In genomic region chr10:75399461-75400162, GRCh38 we compare ENCODE assay signal across 8 cellular contexts. TPM values are rescaled to one million over a fixed set of nuclear protein-coding genes. Genes with fewer than 3 reads are reported as not detected.
A peak's percentile ranks its signal among the peaks of the same experiment; 100 is the strongest.
DNase-seq lines count a peak whose midpoint lies in the region; FAIRE-seq and TF ChIP-seq lines count a peak whose summit lies in the region.

No MANE protein-coding gene starts in this region.

- H3K27ac Mint-ChIP-seq in T-helper 1 cell treated with Interleukin-12 subunit alpha and Interleukin-12 subunit beta and Interleukin-4 antibody, amounts not matched to agents 30 μg/mL and 1 μg/mL, for 36 hours = no peak overlapping the region

- H3K27ac ChIP-seq in kidney (ENCODE audit: low read depth in 2 of 2, low read length in 2 of 2) (peak overlapping the region; percentile 93 to 97), small intestine (ENCODE audit: low read depth in 1 of 2, low read length in 1 of 2) (peak overlapping the region; percentile 68 to 94)

- no peak for TF ChIP-seq EP300 in Ishikawa (IDR thresholded peaks at IDR 0.05; ENCODE audit: borderline replicate concordance)

- peak overlapping the region; percentile 73 to 94 for H3K9ac ChIP-seq in kidney (ENCODE audit: low read length in 2 of 2)

- H3K4me3 ChIP-seq in kidney (ENCODE audit: low read length in 2 of 2) (peak overlapping the region; percentile 88 to 92), small intestine (ENCODE audit: low read depth in 1 of 2, low read length in 2 of 2) (peak overlapping the region; percentile 54 to 79)

- no peak for FAIRE-seq in kidney (lab: Jason Lieb, UNC)
- no peak for FAIRE-seq in small intestine (lab: Jason Lieb, UNC)

- TF ChIP-seq RAD21 in Ishikawa (IDR thresholded peaks at IDR 0.05; ENCODE audit: low read depth) = peak; percentile 64

- H3K36me3 Mint-ChIP-seq in T-helper 1 cell treated with Interleukin-12 subunit alpha and Interleukin-12 subunit beta and Interleukin-4 antibody, amounts not matched to agents 30 μg/mL and 1 μg/mL, for 36 hours (ENCODE audit: low read depth) = peaks cover 3% of the 10 kb centered on the region

- peak overlapping the region; percentile 62 for H3K4me3 Mint-ChIP-seq in T-helper 1 cell treated with Interleukin-12 subunit alpha and Interleukin-12 subunit beta and Interleukin-4 antibody, amounts not matched to agents 30 μg/mL and 1 μg/mL, for 36 hours

- no peaks in the 10 kb centered on the region for H3K27me3 ChIP-seq in small intestine (ENCODE audit: control insufficient read depth in 2 of 2, insufficient read depth in 2 of 2, low read length in 2 of 2)

- H3K4me1 ChIP-seq in kidney (ENCODE audit: control insufficient read depth in 1 of 2, insufficient read depth in 1 of 2, low read depth in 1 of 2, low read length in 2 of 2) (peaks cover 0 to 13% of the 10 kb centered on the region in 2 donors), small intestine (ENCODE audit: control insufficient read depth in 2 of 2, insufficient read depth in 1 of 2, low read depth in 1 of 2, low read length in 1 of 2) (no peaks in the 10 kb centered on the region)

- DNase-seq in GDM1 (lab: John Stamatoyannopoulos, UW) (peak; percentile 19), cerebellar cortex (ENCODE audit: low spot score) (peak; percentile 47), kidney (peak; percentile 93), small intestine (peak; percentile 82), NCI-H2029 (lab: John Stamatoyannopoulos, UW) (no peak), NCI-H524 treated with DMSO at 0.1 percent for 48 hours (lab: John Stamatoyannopoulos, UW) (no peak)

- WGBS in small intestine, 3 donors = 5 to 21% (median 11%) methylated on average over 55 to 71 of the region's 71 CpGs

- H3K9me3 ChIP-seq in kidney (ENCODE audit: control insufficient read depth in 1 of 2, low read length in 2 of 2) (no peaks in the 10 kb centered on the region), small intestine (ENCODE audit: control insufficient read depth, low read depth) (no peaks in the 10 kb centered on the region)

- intact Hi-C loops in kidney (cut with DNase I) = loop anchor here (10.0 kb wide), 2 partner anchors 515 to 905 kb away; no protein-coding TSS in a partner anchor

- peaks cover 64% of the 10 kb centered on the region for H3K27me3 Mint-ChIP-seq in T-helper 1 cell treated with Interleukin-12 subunit alpha and Interleukin-12 subunit beta and Interleukin-4 antibody, amounts not matched to agents 30 μg/mL and 1 μg/mL, for 36 hours (ENCODE audit: low read depth)

- H3K9me3 Mint-ChIP-seq in T-helper 1 cell treated with Interleukin-12 subunit alpha and Interleukin-12 subunit beta and Interleukin-4 antibody, amounts not matched to agents 30 μg/mL and 1 μg/mL, for 36 hours = no peaks in the 10 kb centered on the region

- H3K36me3 ChIP-seq in kidney (ENCODE audit: control insufficient read depth in 1 of 2, insufficient read depth in 2 of 2, low read length in 2 of 2) = peaks cover 0 to 9% of the 10 kb centered on the region in 2 donors
- H3K36me3 ChIP-seq in small intestine (ENCODE audit: control insufficient read depth in 2 of 2, insufficient read depth in 2 of 2, low read length in 2 of 2) = no peaks in the 10 kb centered on the region

- peak; percentile 50 for TF ChIP-seq CTCF in kidney (IDR thresholded peaks at IDR 0.05; ENCODE audit: borderline replicate concordance, extremely low read depth, insufficient read depth)

- H3K4me1 Mint-ChIP-seq in T-helper 1 cell treated with Interleukin-12 subunit alpha and Interleukin-12 subunit beta and Interleukin-4 antibody, amounts not matched to agents 30 μg/mL and 1 μg/mL, for 36 hours (ENCODE audit: low read depth) = peaks cover 17% of the 10 kb centered on the region

TF ChIP-seq in Ishikawa, 13 proteins besides CTCF, POLR2A, EP300 and RAD21:
- no peak for TF ChIP-seq YY1 (IDR thresholded peaks at IDR 0.05; ENCODE audit: low read depth)
- 0 out of 2 replicates have a peak, but pooled peaks have one; percentile 5 for TF ChIP-seq MAX (IDR thresholded peaks at IDR 0.05)

RNA-seq across cellular contexts. Expression of gene ZNF503, which starts 2.0 kb away (rescaled TPM):
- total RNA-seq in kidney = 34.7 TPM
- polyA plus RNA-seq in kidney (ENCODE audit: insufficient read depth, low read depth, low replicate concordance) (45.8 TPM), small intestine (10 to 100 TPM in 1 of 3 donors, 1 to 10 TPM in 2; 2.0 to 17.2 (median 5.9) TPM)

RNA-seq across cellular contexts. Expression of gene LRMDA, which starts 31.8 kb away (rescaled TPM):
- 23.2 TPM for total RNA-seq in kidney
- polyA plus RNA-seq in kidney (ENCODE audit: insufficient read depth, low read depth, low replicate concordance) = 48.6 TPM
- polyA plus RNA-seq in small intestine = 10 to 100 TPM in 1 of 3 donors, 1 to 10 TPM in 1, not detected in 1; 5.6 to 16.2 TPM

Comparison
In these comparisons a context has a peak if more than half of its experiments do, and no peak if none do; other contexts are left out.
1. DNase-seq: peak in GDM1 (single experiment), cerebellar cortex (single experiment), kidney (single experiment) and small intestine (single experiment); none in NCI-H2029 (single experiment) and NCI-H524 treated with DMSO at 0.1 percent for 48 hours (single experiment).